ENCODE assay signal across 16 cellular contexts in the genomic region with DNA sequence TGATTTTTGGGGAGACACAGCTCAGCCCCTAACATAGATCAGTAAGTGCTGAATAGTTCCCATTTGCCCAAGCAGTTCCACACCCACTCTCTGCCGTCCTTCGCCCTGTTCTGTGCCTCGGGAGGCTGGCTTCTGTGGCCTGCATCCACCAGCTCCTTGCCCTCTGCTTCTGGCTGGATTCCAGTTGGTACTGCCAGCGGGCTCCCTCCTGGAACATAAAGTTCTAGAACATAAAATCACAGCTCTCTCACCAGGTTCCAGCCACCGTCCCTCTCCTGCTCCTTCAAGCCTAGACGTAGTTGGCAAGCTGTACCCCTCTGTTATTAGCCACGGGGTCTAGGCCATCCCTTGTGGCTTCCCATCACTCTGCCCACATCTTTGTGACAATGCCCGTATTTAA. TPM values are rescaled to one million over a fixed set of nuclear protein-coding genes. Genes with fewer than 3 reads are reported as not detected.
DNase-seq lines count a peak whose midpoint lies in the region; ATAC-seq and TF ChIP-seq lines count a peak whose summit lies in the region.
"Had no signal": no experiment of that assay in that cellular context is flagged by ENCODE, and none has a peak within 500 bp of the region (broad histone marks: within the 10 kb centered on the region; RNA-seq: fewer than 3 reads in every experiment).

No MANE protein-coding gene starts in this region.

- no peaks in the 10 kb centered on the region for H3K36me3 ChIP-seq in mammary epithelial cell (ENCODE audit: insufficient read depth, low read length)
- H3K36me3 ChIP-seq in rectal smooth muscle tissue (ENCODE audit: control insufficient read depth, insufficient read depth, low read length) = no peaks in the 10 kb centered on the region
- H3K36me3 ChIP-seq: colonic mucosa had no signal

- H3K9ac ChIP-seq in mammary epithelial cell (ENCODE audit: insufficient read depth, low read length) (no peak overlapping the region), rectal smooth muscle tissue (ENCODE audit: low read length) (no peak overlapping the region)

- H3K27ac ChIP-seq in CD4-positive, alpha-beta T cell (ENCODE audit: low read depth, low read length) = no peak overlapping the region
- no peak overlapping the region for H3K27ac ChIP-seq in mammary epithelial cell (ENCODE audit: insufficient read depth, low read depth, low read length)
- H3K27ac ChIP-seq in layer of hippocampus (ENCODE audit: low read depth, low read length) = peak overlapping the region; percentile 41
- H3K27ac ChIP-seq in rectal smooth muscle tissue (ENCODE audit: low read depth, low read length) = peak overlapping the region; percentile 74
- H3K27ac ChIP-seq: colonic mucosa had no signal

- peaks cover 15% of the 10 kb centered on the region for H3K36me3 Mint-ChIP-seq in CD4-positive, alpha-beta T cell (ENCODE audit: low read depth)
- peaks cover 8% of the 10 kb centered on the region for H3K36me3 Mint-ChIP-seq in activated CD4-positive, alpha-beta T cell treated with anti-CD3 and anti-CD28 coated beads, Interleukin-2, amount 10 ng/mL, durations not matched to agents 24 days and 14 days (ENCODE audit: low read depth)

- H3K27me3 ChIP-seq in CD4-positive, alpha-beta T cell (ENCODE audit: control insufficient read depth, insufficient read depth, low read length) = no peaks in the 10 kb centered on the region
- H3K27me3 ChIP-seq in mammary epithelial cell (ENCODE audit: insufficient read depth, low read length) = no peaks in the 10 kb centered on the region
- no peaks in the 10 kb centered on the region for H3K27me3 ChIP-seq in layer of hippocampus (ENCODE audit: control insufficient read depth, insufficient read depth, low read length)
- H3K27me3 ChIP-seq in rectal smooth muscle tissue (ENCODE audit: control insufficient read depth, insufficient read depth, low read length) = no peaks in the 10 kb centered on the region
- H3K27me3 ChIP-seq: colonic mucosa had no signal

- peaks cover 32% of the 10 kb centered on the region for H3K4me1 Mint-ChIP-seq in CD4-positive, alpha-beta T cell (ENCODE audit: low read depth)
- peaks cover 22% of the 10 kb centered on the region for H3K4me1 Mint-ChIP-seq in activated CD4-positive, alpha-beta T cell treated with anti-CD3 and anti-CD28 coated beads, Interleukin-2, amount 10 ng/mL, durations not matched to agents 24 days and 14 days

- TF ChIP-seq CTCF in CD4-positive, alpha-beta T cell (IDR thresholded peaks at IDR 0.05) = no peak
- TF ChIP-seq CTCF in mammary epithelial cell (conservative IDR thresholded peaks at IDR 0.05 in 1 of 2, IDR thresholded peaks at IDR 0.05 in 1 of 2; ENCODE audit: extremely low read depth in 1 of 2, insufficient read depth in 1 of 2, low read depth in 1 of 2, low read length in 2 of 2) = no peak

- ATAC-seq in CD4-positive, alpha-beta T cell (ENCODE audit: poor library complexity) = no peak
- ATAC-seq in HG03108 (IDR thresholded peaks at IDR 0.05; ENCODE audit: unreplicated experiment) = no peak
- ATAC-seq: stimulated activated naive CD8-positive, alpha-beta T cell treated with anti-CD3 and anti-CD28 coated beads, Interleukin-15, Interleukin-2, amounts not matched to agents 100 U/mL and 50 U/mL, for 24 hours; WTC11 had no signal

- intact Hi-C loops in CD4-positive, alpha-beta T cell (cut with DNase I, micrococcal nuclease) = loop anchor here in 1 of 2 experiments (1.0 to 10.0 kb wide), 4 partner anchors 228 to 596 kb away; a partner anchor contains a TSS
- intact Hi-C loops in mammary epithelial cell (cut with micrococcal nuclease) = no loop called here
- intact Hi-C loops in activated CD4-positive, alpha-beta T cell treated with anti-CD3 and anti-CD28 coated beads, Interleukin-2, amount 10 ng/mL, durations not matched to agents 24 days and 14 days (cut with micrococcal nuclease) = no loop called here

- DNase-seq in CD4-positive, alpha-beta T cell = no peak
- DNase-seq in mammary epithelial cell (no peak), SW 1271 (lab: John Stamatoyannopoulos, UW) (no peak)
- DNase-seq in activated CD4-positive, alpha-beta T cell treated with anti-CD3 and anti-CD28 coated beads, Interleukin-2, amount 10 ng/mL, durations not matched to agents 24 days and 14 days = no peak
- DNase-seq in activated CD4-positive, alpha-beta T cell treated with anti-CD3 and anti-CD28 coated beads for 4 hours = no peak
- DNase-seq: activated effector memory CD4-positive, alpha-beta T cell treated with Interleukin-2 at 50 U/mL for 16 hours; CD4-positive, alpha-beta memory T cell; colonic mucosa; DND-41; NCI-H2107; NCI-H748 treated with DMSO at 0.1 percent for 48 hours; stimulated activated naive CD8-positive, alpha-beta T cell treated with anti-CD3 and anti-CD28 coated beads, Interleukin-15, Interleukin-2, amounts not matched to agents 100 U/mL and 50 U/mL, for 24 hours had no signal

- H3K4me1 ChIP-seq in mammary epithelial cell (ENCODE audit: insufficient read depth, low read length) (peaks cover 11% of the 10 kb centered on the region), rectal smooth muscle tissue (ENCODE audit: control insufficient read depth, insufficient read depth, low read length) (peaks cover 37% of the 10 kb centered on the region)

- H3K4me3 Mint-ChIP-seq in CD4-positive, alpha-beta T cell = peak overlapping the region; percentile 34
- no peak overlapping the region for H3K4me3 Mint-ChIP-seq in activated CD4-positive, alpha-beta T cell treated with anti-CD3 and anti-CD28 coated beads, Interleukin-2, amount 10 ng/mL, durations not matched to agents 24 days and 14 days
- H3K4me3 Mint-ChIP-seq: WTC11 had no signal

- no peak overlapping the region for H3K4me2 ChIP-seq in mammary epithelial cell (ENCODE audit: insufficient read depth, low read depth, low read length)

- peak overlapping the region; percentile 57 for H2AFZ ChIP-seq in mammary epithelial cell (ENCODE audit: low read depth, low read length)

- H4K20me1 ChIP-seq in mammary epithelial cell (ENCODE audit: insufficient read depth, low read length) = no peaks in the 10 kb centered on the region

- no peaks in the 10 kb centered on the region for H3K9me3 ChIP-seq in CD4-positive, alpha-beta T cell (ENCODE audit: control insufficient read depth, low read length)
- no peaks in the 10 kb centered on the region for H3K9me3 ChIP-seq in mammary epithelial cell (replicated peaks; ENCODE audit: insufficient read depth, low read length)
- H3K9me3 ChIP-seq: colonic mucosa had no signal

- POLR2A ChIA-PET in CD4-positive, alpha-beta T cell (lab: Charles Lee) = interaction anchor here (1.1 kb wide), 1 partner anchor 153 kb away, joined by 4 read pairs; a partner anchor contains a TSS

- in situ Hi-C loops in mammary epithelial cell (cut with MboI; ENCODE audit: low sequenced_read_pairs in 2 of 2) = loop anchor here (5.0 to 25.0 kb wide), 3 partner anchors 144 to 261 kb away; a partner anchor contains a TSS

- no peaks in the 10 kb centered on the region for H3K27me3 Mint-ChIP-seq in CD4-positive, alpha-beta T cell
- no peaks in the 10 kb centered on the region for H3K27me3 Mint-ChIP-seq in activated CD4-positive, alpha-beta T cell treated with anti-CD3 and anti-CD28 coated beads, Interleukin-2, amount 10 ng/mL, durations not matched to agents 24 days and 14 days
- H3K27me3 Mint-ChIP-seq: CD4-positive, alpha-beta memory T cell had no signal

- BruUV-seq in mammary epithelial cell (replicated peaks; lab: Mats Ljungman, UMichigan) = no TSS peak

- 33% methylated on average over 8 of the region's 8 CpGs for WGBS in mammary epithelial cell (ENCODE audit: low coverage, missing lambda C conversion rate)

- dilution Hi-C loops in mammary epithelial cell (cut with HindIII; ENCODE audit: low sequenced_read_pairs) = no loop called here

- no peaks in the 10 kb centered on the region for H3K9me3 Mint-ChIP-seq in CD4-positive, alpha-beta T cell
- H3K9me3 Mint-ChIP-seq in activated CD4-positive, alpha-beta T cell treated with anti-CD3 and anti-CD28 coated beads, Interleukin-2, amount 10 ng/mL, durations not matched to agents 24 days and 14 days = no peaks in the 10 kb centered on the region
- H3K9me3 Mint-ChIP-seq: CD4-positive, alpha-beta memory T cell; WTC11 had no signal

- CTCF ChIA-PET in CD4-positive, alpha-beta T cell (lab: Charles Lee) = no interaction called here
- CTCF ChIA-PET in mammary epithelial cell (lab: Charles Lee; ENCODE audit: low non-redundant PET) = no interaction called here

- peaks cover 12% of the 10 kb centered on the region for H3K79me2 ChIP-seq in mammary epithelial cell (ENCODE audit: insufficient read depth, low read length)

- H3K4me3 ChIP-seq in mammary epithelial cell (replicated peaks in 1 of 3; ENCODE audit: insufficient read depth in 1 of 3, low read depth in 2 of 3, low read length in 3 of 3) = no peak overlapping the region
- no peak overlapping the region for H3K4me3 ChIP-seq in rectal smooth muscle tissue (ENCODE audit: low read length)
- H3K4me3 ChIP-seq: colonic mucosa had no signal

- H3K27ac Mint-ChIP-seq in CD4-positive, alpha-beta T cell = peak overlapping the region; percentile 36
- no peak overlapping the region for H3K27ac Mint-ChIP-seq in activated CD4-positive, alpha-beta T cell treated with anti-CD3 and anti-CD28 coated beads, Interleukin-2, amount 10 ng/mL, durations not matched to agents 24 days and 14 days
- H3K27ac Mint-ChIP-seq: WTC11 had no signal

RNA-seq across cellular contexts. Expression of a gene that starts 3.9 kb away (rescaled TPM):
- 10 to 100 TPM; 14.6 to 14.7 TPM for total RNA-seq in CD4-positive, alpha-beta T cell
- total RNA-seq in mammary epithelial cell = 10 to 100 TPM; 17.7 to 48.4 TPM
- 63.7 TPM for polyA plus RNA-seq in mammary epithelial cell
- polyA minus RNA-seq in mammary epithelial cell = 9.9 TPM
- total RNA-seq in activated CD4-positive, alpha-beta T cell treated with anti-CD3 and anti-CD28 coated beads, Interleukin-2, amount 10 ng/mL, durations not matched to agents 24 days and 14 days = 83.3 and 84.8 TPM in 2 replicates

Comparison
In these comparisons a context has a peak if more than half of its experiments do, and no peak if none do; other contexts are left out.
1. H3K27ac ChIP-seq: peak in layer of hippocampus (single experiment) and rectal smooth muscle tissue (single experiment); none in CD4-positive, alpha-beta T cell (single experiment) and mammary epithelial cell (single experiment).